In the genomic region with DNA sequence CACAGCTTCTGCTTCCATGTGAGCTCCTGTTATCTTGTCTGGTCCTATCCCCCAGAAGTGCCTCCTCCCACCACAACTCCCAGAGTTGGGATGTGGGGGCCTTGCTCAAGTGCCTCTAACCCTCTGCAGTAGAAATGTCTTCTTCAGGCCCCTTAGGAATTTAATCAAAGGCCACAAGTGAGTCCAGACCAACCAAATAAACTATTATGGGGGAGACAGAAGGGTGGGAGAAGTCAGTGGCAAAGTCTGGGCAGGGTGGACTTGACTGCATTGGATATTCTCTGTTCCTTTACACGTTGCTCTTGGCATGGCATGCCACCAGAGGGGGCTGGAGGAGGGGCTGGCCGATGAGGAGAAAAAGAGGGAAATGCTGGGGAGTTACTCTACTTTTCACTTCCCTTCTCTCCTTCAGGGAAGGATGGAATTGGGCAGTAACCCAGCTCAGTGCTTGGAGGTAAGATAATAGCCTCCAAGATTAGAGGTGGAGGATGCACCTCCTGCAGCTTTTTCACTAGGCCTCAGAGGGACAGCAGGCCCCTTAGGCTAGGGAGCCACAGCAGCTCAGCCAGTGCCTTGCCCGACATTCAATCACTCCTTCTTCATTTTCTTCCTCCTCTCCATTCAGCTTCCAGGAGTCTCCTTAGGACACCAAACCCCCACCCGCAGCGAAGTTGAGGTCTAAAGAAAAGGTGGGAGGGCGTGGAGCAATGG, we compare ENCODE assay signal across 9 cellular contexts. TPM values are rescaled to one million over a fixed set of nuclear protein-coding genes. Genes with fewer than 3 reads are reported as not detected.
DNase-seq lines count a peak whose midpoint lies in the region; ATAC-seq, FAIRE-seq and TF ChIP-seq lines count a peak whose summit lies in the region.
"Had no signal": no experiment of that assay in that cellular context is flagged by ENCODE, and none has a peak within 500 bp of the region (broad histone marks: within the 10 kb centered on the region; RNA-seq: fewer than 3 reads in every experiment).

No MANE protein-coding gene starts in this region.

- peak; percentile 28 to 38 for DNase-seq in AML-193 (lab: John Stamatoyannopoulos, UW)
- DNase-seq in GM12891 (ENCODE audit: insufficient read length, low spot score), result no peak
- DNase-seq in RWPE2 (ENCODE audit: low spot score), result peak; percentile 53
- DNase-seq in endodermal cell, result peak; percentile 85
- DNase-seq in stomach, result no peak
- no peak for DNase-seq in HT-29 (ENCODE audit: low spot score)
- DNase-seq in epidermal melanocyte (ENCODE audit: insufficient read length, low spot score), result no peak
- DNase-seq in hepatic stellate cell (ENCODE audit: low spot score), result no peak

- no peaks in the 10 kb centered on the region for H3K9me3 Mint-ChIP-seq in endodermal cell

- WGBS in endodermal cell (ENCODE audit: insufficient coverage in 1 of 2, insufficient read length in 1 of 2), 2 experiments, result 39% methylated on average over 6 of the region's 6 CpGs; no CpG with 5 or more reads in 1 of the 2 experiments
- 53 to 61% (median 56%) methylated on average over 6 of the region's 6 CpGs for WGBS in stomach, 5 donors

- H3K27ac ChIP-seq in RWPE2 (ENCODE audit: poor library complexity, severe bottlenecking), result no peak overlapping the region
- H3K27ac ChIP-seq in endodermal cell (ENCODE audit: low read depth, low read length), result no peak overlapping the region
- H3K27ac ChIP-seq in stomach, result peak overlapping the region in 3 of 5 donors; percentile 79 to 90 (median 87)

- peaks cover 33% of the 10 kb centered on the region for H3K4me1 Mint-ChIP-seq in endodermal cell

- H3K36me3 Mint-ChIP-seq in endodermal cell (ENCODE audit: low read depth), result peaks cover 22% of the 10 kb centered on the region

- H3K9me3 ChIP-seq in RWPE2 (ENCODE audit: severe bottlenecking) (no peaks in the 10 kb centered on the region), endodermal cell (ENCODE audit: control insufficient read depth, low read length) (no peaks in the 10 kb centered on the region), stomach (no peaks in the 10 kb centered on the region)

- H3K9ac ChIP-seq in endodermal cell (ENCODE audit: extremely low read depth, low read length, poor library complexity, severe bottlenecking), result no peak overlapping the region

- no peak for ATAC-seq in RWPE2 (ENCODE audit: low read depth)

- H3K36me3 ChIP-seq in RWPE2 (ENCODE audit: low read depth), result peaks cover 25% of the 10 kb centered on the region
- peaks cover 23% of the 10 kb centered on the region for H3K36me3 ChIP-seq in endodermal cell (ENCODE audit: control insufficient read depth, insufficient read depth, low read length)
- peaks cover 17 to 25% (median 22%) of the 10 kb centered on the region in 4 donors for H3K36me3 ChIP-seq in stomach

- peak; percentile 44 for TF ChIP-seq CTCF in RWPE2 (IDR thresholded peaks at IDR 0.05; ENCODE audit: poor library complexity, severe bottlenecking)
- peak; percentile 78 for TF ChIP-seq CTCF in endodermal cell (conservative IDR thresholded peaks at IDR 0.05)
- no peak for TF ChIP-seq CTCF in stomach (IDR thresholded peaks at IDR 0.05)

- peak overlapping the region; percentile 36 for H3K27ac Mint-ChIP-seq in endodermal cell

- H3K4me3 Mint-ChIP-seq in endodermal cell, result peak overlapping the region; percentile 98

- TF ChIP-seq EP300 in stomach (IDR thresholded peaks at IDR 0.05), result no peak

- no peak overlapping the region for H3K4me3 ChIP-seq in RWPE2 (ENCODE audit: severe bottlenecking)
- H3K4me3 ChIP-seq in endodermal cell (ENCODE audit: low read length), result no peak overlapping the region
- H3K4me3 ChIP-seq in stomach, result no peak overlapping the region

- peak; percentile 47 for FAIRE-seq in GM12891 (lab: Jason Lieb, UNC)

- peaks cover 22% of the 10 kb centered on the region for H3K27me3 Mint-ChIP-seq in endodermal cell (ENCODE audit: insufficient read depth)

- H3K4me1 ChIP-seq in RWPE2 (ENCODE audit: insufficient read depth, poor library complexity, severe bottlenecking), result peaks cover 4% of the 10 kb centered on the region
- peaks cover 11% of the 10 kb centered on the region for H3K4me1 ChIP-seq in endodermal cell (ENCODE audit: control insufficient read depth, insufficient read depth, low read length)
- H3K4me1 ChIP-seq in stomach, result peaks cover 18 to 42% (median 29%) of the 10 kb centered on the region in 4 donors

- no peak for TF ChIP-seq POLR2A in GM12891 (IDR thresholded peaks at IDR 0.05; ENCODE audit: low read depth, low read length)
- TF ChIP-seq POLR2A in stomach (IDR thresholded peaks at IDR 0.05), result no peak

- no peaks in the 10 kb centered on the region for H3K27me3 ChIP-seq in RWPE2 (ENCODE audit: insufficient read depth, poor library complexity, severe bottlenecking)
- H3K27me3 ChIP-seq in endodermal cell (ENCODE audit: control insufficient read depth, insufficient read depth, low read length, poor library complexity, severe bottlenecking), result no peaks in the 10 kb centered on the region
- H3K27me3 ChIP-seq in stomach, result peaks cover 0 to 30% (median 0%) of the 10 kb centered on the region in 3 donors

- intact Hi-C loops in stomach (cut with DNase I; ENCODE audit: low total_unique reads), result loop anchor here (10.0 kb wide), 1 partner anchor 244 kb away; the partner anchor contains the start of gene PABPN1

TF ChIP-seq in GM12891, 5 proteins besides CTCF, POLR2A, EP300 and RAD21:
- TF ChIP-seq POU2F2 (IDR thresholded peaks at IDR 0.05; ENCODE audit: low read depth, low read length) (no peak), SPI1 (IDR thresholded peaks at IDR 0.05; ENCODE audit: low read depth, low read length) (peak; percentile 39; the same call in 1 of the 2 replicates), POLR2AphosphoS5 (IDR thresholded peaks at IDR 0.05; ENCODE audit: low read depth, low read length) (0 out of 2 replicates have a peak, but pooled peaks have one; percentile 21), PAX5 (IDR thresholded peaks at IDR 0.05; ENCODE audit: insufficient read depth, low read length, severe bottlenecking) (no peak), TAF1 (IDR thresholded peaks at IDR 0.05; ENCODE audit: low read depth, low read length) (no peak)

RNA-seq across cellular contexts. Expression of gene AP1G2, which starts 1.2 kb away (rescaled TPM):
- 78.3 TPM for polyA plus RNA-seq in GM12891 (2012; ENCODE audit: low read depth, missing spikeins)
- total RNA-seq in endodermal cell, result 100 to 1,000 TPM; 203 to 209 TPM
- polyA plus RNA-seq in endodermal cell (2013, experiment 1 of 2), result 85.8 TPM
- 69.8 TPM for polyA plus RNA-seq in endodermal cell (2013, experiment 2 of 2)
- 100 to 1,000 TPM in 4 of 5 donors, 10 to 100 TPM in 1; 39.1 to 531 (median 212) TPM for total RNA-seq in stomach
- 100 to 1,000 TPM in 2 of 3 donors, 10 to 100 TPM in 1; 85.9 to 214 (median 113) TPM for polyA plus RNA-seq in stomach
- 67.6 and 77.9 TPM in 2 replicates for total RNA-seq in HT-29 (2014; rRNA removed; shearing (Covaris generic))

RNA-seq across cellular contexts. Expression of gene JPH4, which starts 9.8 kb away (rescaled TPM):
- polyA plus RNA-seq in GM12891 (2012; ENCODE audit: low read depth, missing spikeins), result 11.0 TPM
- total RNA-seq in endodermal cell, result under 1 TPM; 0.18 to 0.91 TPM
- 13.1 TPM for polyA plus RNA-seq in endodermal cell (2013, experiment 1 of 2)
- 12.8 TPM for polyA plus RNA-seq in endodermal cell (2013, experiment 2 of 2)
- 1 to 10 TPM in 1 of 5 donors, under 1 TPM in 2, not detected in 2; 0.43 to 1.1 (median 0.58) TPM for total RNA-seq in stomach
- under 1 TPM; 0.15 to 0.50 (median 0.30) TPM for polyA plus RNA-seq in stomach
- total RNA-seq in HT-29 (2014; rRNA removed; shearing (Covaris generic)), result not detected in 2 replicates
- total RNA-seq: fibroblast of lung had no signal
- polyA plus RNA-seq: fibroblast of lung had no signal

RNA-seq across cellular contexts. Expression of gene THTPA, which starts 12.7 kb away (rescaled TPM):
- 8.0 TPM for polyA plus RNA-seq in GM12891 (2012; ENCODE audit: low read depth, missing spikeins)
- total RNA-seq in endodermal cell (10 to 100 TPM; 13.0 to 17.0 TPM), stomach (100 to 1,000 TPM in 1 of 5 donors, 10 to 100 TPM in 3, 1 to 10 TPM in 1; 8.5 to 170 (median 20.6) TPM)
- 17.3 TPM for polyA plus RNA-seq in endodermal cell (2013, experiment 1 of 2)
- polyA plus RNA-seq in endodermal cell (2013, experiment 2 of 2), result 15.7 TPM
- polyA plus RNA-seq in stomach, result 10 to 100 TPM in 2 of 3 donors, 1 to 10 TPM in 1; 8.6 to 16.7 (median 15.9) TPM
- total RNA-seq in HT-29 (2014; rRNA removed; shearing (Covaris generic)), result 13.5 and 30.0 TPM in 2 replicates

RNA-seq across cellular contexts. Expression of gene ZFHX2, which starts 17.2 kb away (rescaled TPM):
- polyA plus RNA-seq in GM12891 (2012; ENCODE audit: low read depth, missing spikeins), result 0.65 TPM
- total RNA-seq in endodermal cell (10 to 100 TPM; 12.8 to 15.4 TPM), stomach (1 to 10 TPM in 1 of 5 donors, under 1 TPM in 4; under 0.01 to 2.9 (median 0.43) TPM)
- polyA plus RNA-seq in endodermal cell (2013, experiment 1 of 2), result 15.2 TPM
- 13.2 TPM for polyA plus RNA-seq in endodermal cell (2013, experiment 2 of 2)
- polyA plus RNA-seq in stomach, result 1 to 10 TPM in 1 of 3 donors, under 1 TPM in 1, not detected in 1; 0.68 to 1.1 TPM
- 0.58 TPM in 1 of 2 replicates, not detected in the other for total RNA-seq in HT-29 (2014; rRNA removed; shearing (Covaris generic))
- polyA plus RNA-seq: fibroblast of lung had no signal

Comparison
In these comparisons a context has a peak if more than half of its experiments do, and no peak if none do; other contexts are left out.
1. DNase-seq: peak in AML-193 (2 of 2), RWPE2 (single experiment) and endodermal cell (single experiment); none in GM12891 (single experiment), stomach (single experiment), HT-29 (single experiment), epidermal melanocyte (single experiment) and hepatic stellate cell (single experiment).
2. H3K27ac ChIP-seq: peak in stomach (3 of 5); none in RWPE2 (single experiment) and endodermal cell (single experiment).
3. CTCF ChIP-seq: peak in RWPE2 (single experiment) and endodermal cell (single experiment); none in stomach (0 of 7).